In genomic region chr3:130607553-130608154, GRCh38 we compare ENCODE assay signal across 30 cellular contexts.
"Had no signal": no experiment of that assay in that cellular context is flagged by ENCODE, and none has a peak within 500 bp of the region (broad histone marks: within the 10 kb centered on the region; RNA-seq: fewer than 3 reads in every experiment).

No MANE protein-coding gene starts in this region.

- H3K4me1 ChIP-seq: parathyroid adenoma, psoas muscle, spleen, suprapubic skin, tibial artery, transverse colon, upper lobe of right lung had no signal

- H3K9ac ChIP-seq: parathyroid adenoma had no signal

- H3K4me3 ChIP-seq: ovary, psoas muscle, skin epidermis, smooth muscle cell, spleen, suprapubic skin, testis, tibial artery, transverse colon, upper lobe of right lung, uterus had no signal

- DNase-seq: naive thymus-derived CD8-positive, alpha-beta T cell; nephron progenitor cell; nucleus accumbens; ovary; posterior cingulate gyrus; psoas muscle; right cardiac atrium; spleen; stimulated activated CD4-positive, alpha-beta T cell treated with anti-CD3 and anti-CD28 coated beads, Interleukin-12 subunit alpha, Interleukin-12 subunit beta, amount 100 ng/mL, for 4 hours; stimulated activated CD4-positive, alpha-beta T cell treated with anti-CD3 and anti-CD28 coated beads, Interleukin-1b, Interleukin-23, amount 100 ng/mL, for 48 hours; stimulated activated CD4-positive, alpha-beta T cell treated with anti-CD3 and anti-CD28 coated beads, Interleukin-4, amount 100 ng/mL, for 1 hour; stimulated activated CD4-positive, alpha-beta T cell treated with anti-CD3 and anti-CD28 coated beads, Interleukin-4, amount 100 ng/mL, for 4 hours; stimulated activated CD8-positive, alpha-beta memory T cell treated with anti-CD3 and anti-CD28 coated beads, Interleukin-4, amount 100 ng/mL, for 48 hours; stimulated activated naive CD4-positive, alpha-beta T cell; stimulated activated naive CD8-positive, alpha-beta T cell treated with anti-CD3 and anti-CD28 coated beads, Interleukin-15, amount 100 ng/mL, for 72 hours; stimulated activated naive CD8-positive, alpha-beta T cell treated with anti-CD3 and anti-CD28 coated beads, Interleukin-15, Interleukin-2, amounts not matched to agents 100 U/mL and 50 U/mL, for 24 hours; substantia nigra; testis; tibial artery; transverse colon; upper lobe of right lung; uterus had no signal

- H3K4me2 ChIP-seq: smooth muscle cell had no signal

- H3K27me3 ChIP-seq: neutrophil, ovary, spleen, suprapubic skin, testis, tibial artery, transverse colon, upper lobe of right lung, uterus had no signal

- H3K27ac ChIP-seq: neutrophil, ovary, parathyroid adenoma, psoas muscle, skin epidermis, spleen, suprapubic skin, testis, tibial artery, transverse colon, upper lobe of right lung, uterus had no signal

- H3K36me3 ChIP-seq: neutrophil, ovary, spleen, suprapubic skin, tibial artery, transverse colon, upper lobe of right lung, uterus had no signal

- ATAC-seq: naive thymus-derived CD8-positive, alpha-beta T cell; natural killer cell treated with Interleukin-12 subunit alpha and Interleukin-12 subunit beta and Interleukin-15 and Interleukin-18, amount 100 ng/mL, for 72 hours; psoas muscle; right cardiac atrium; sciatic nerve; stimulated activated memory B cell treated with anti-CD40 and anti-IgM and Interleukin-4, amounts not matched to agents 10 μg/mL and 1 μg/mL and 100 μg/mL, for 72 hours; stimulated activated naive CD8-positive, alpha-beta T cell treated with anti-CD3 and anti-CD28 coated beads, Interleukin-15, amount 100 ng/mL, for 72 hours; stimulated activated naive CD8-positive, alpha-beta T cell treated with anti-CD3 and anti-CD28 coated beads, Interleukin-15, Interleukin-2, amounts not matched to agents 100 U/mL and 50 U/mL, for 24 hours; upper lobe of right lung had no signal

- H2AFZ ChIP-seq: parathyroid adenoma had no signal

- H3K9me3 ChIP-seq: neutrophil, ovary, testis had no signal
